Comparison of ENCODE assay signal across 14 cellular contexts in genomic region chr4:152101546-152102183, GRCh38.
DNase-seq lines count a peak whose midpoint lies in the region; ATAC-seq and TF ChIP-seq lines count a peak whose summit lies in the region.
"Had no signal": no experiment of that assay in that cellular context is flagged by ENCODE, and none has a peak within 500 bp of the region (broad histone marks: within the 10 kb centered on the region; RNA-seq: fewer than 3 reads in every experiment).

No MANE protein-coding gene starts in this region.

- no peaks in the 10 kb centered on the region for H3K36me3 ChIP-seq in CD4-positive, alpha-beta memory T cell (ENCODE audit: insufficient read depth, low read length)
- H3K36me3 ChIP-seq in OCI-LY1 (ENCODE audit: insufficient read depth, low read length) (no peaks in the 10 kb centered on the region), muscle layer of duodenum (ENCODE audit: control insufficient read depth in 1 of 2, insufficient read depth in 2 of 2, low read length in 2 of 2) (no peaks in the 10 kb centered on the region)
- H3K36me3 ChIP-seq: gastroesophageal sphincter, ovary had no signal

- H3K9me3 Mint-ChIP-seq in CD4-positive, alpha-beta memory T cell = peaks cover 0 to 4% (median 0%) of the 10 kb centered on the region in 8 donors
- H3K9me3 Mint-ChIP-seq in brain = no peaks in the 10 kb centered on the region

- DNase-seq in CD4-positive, alpha-beta memory T cell = no peak
- DNase-seq in NCI-H345 (lab: John Stamatoyannopoulos, UW) (no peak), dedifferentiated amniotic fluid mesenchymal stem cell (ENCODE audit: extremely low spot score) (no peak)
- DNase-seq: activated effector memory CD4-positive, alpha-beta T cell treated with anti-CD3 and anti-CD28 coated beads, Interleukin-2, amount 50 U/mL, for 16 hours; left cardiac atrium; ovary; stimulated activated CD4-positive, alpha-beta T cell treated with anti-CD3 and anti-CD28 coated beads, Interleukin-1b, Interleukin-23, amount 100 ng/mL, for 48 hours; stimulated activated naive B cell treated with anti-CD40 and anti-IgM and Interleukin-4, amounts not matched to agents 10 μg/mL and 1 μg/mL and 100 μg/mL, for 72 hours had no signal

- no peaks in the 10 kb centered on the region for H3K9me3 ChIP-seq in CD4-positive, alpha-beta memory T cell (ENCODE audit: control insufficient read depth in 1 of 2, low read length in 2 of 2)
- H3K9me3 ChIP-seq in OCI-LY1 (ENCODE audit: low read length) = no peaks in the 10 kb centered on the region
- H3K9me3 ChIP-seq in muscle layer of duodenum (ENCODE audit: control insufficient read depth in 1 of 2, low read length in 2 of 2) = no peaks in the 10 kb centered on the region
- H3K9me3 ChIP-seq: gastroesophageal sphincter, ovary had no signal

- no peaks in the 10 kb centered on the region for H4K20me1 ChIP-seq in OCI-LY1 (ENCODE audit: insufficient read depth, low read length)

- peak overlapping the region; percentile 33 to 70 for H3K4me3 ChIP-seq in CD4-positive, alpha-beta memory T cell (ENCODE audit: low read length in 2 of 2)
- no peak overlapping the region for H3K4me3 ChIP-seq in OCI-LY1 (ENCODE audit: low read depth, low read length, poor library complexity, severe bottlenecking)
- no peak overlapping the region for H3K4me3 ChIP-seq in muscle layer of duodenum (ENCODE audit: low read depth in 1 of 2, low read length in 2 of 2)
- H3K4me3 ChIP-seq: gastroesophageal sphincter, ovary had no signal

- H3K79me2 ChIP-seq in OCI-LY1 (ENCODE audit: insufficient read depth, low read length) = no peaks in the 10 kb centered on the region

- no peaks in the 10 kb centered on the region for H3K27me3 Mint-ChIP-seq in CD4-positive, alpha-beta memory T cell
- peaks cover 6% of the 10 kb centered on the region for H3K27me3 Mint-ChIP-seq in brain

- peak overlapping the region; percentile 78 for H3K27ac ChIP-seq in CD4-positive, alpha-beta memory T cell (ENCODE audit: low read depth, low read length)
- H3K27ac ChIP-seq in OCI-LY1 (ENCODE audit: low read depth, low read length, poor library complexity, severe bottlenecking) (peak overlapping the region; percentile 71), muscle layer of duodenum (ENCODE audit: low read length) (peak overlapping the region; percentile 7)
- H3K27ac ChIP-seq: gastroesophageal sphincter, ovary had no signal

- intact Hi-C loops in CD4-positive, alpha-beta memory T cell (cut with micrococcal nuclease) = loop anchor here (2.0 to 10.0 kb wide), 7 partner anchors 37 to 433 kb away; partner anchors contain the start of genes FBXW7 and GATB

- no peaks in the 10 kb centered on the region for H3K27me3 ChIP-seq in CD4-positive, alpha-beta memory T cell (ENCODE audit: insufficient read depth, low read length)
- H3K27me3 ChIP-seq in OCI-LY1 (ENCODE audit: insufficient read depth, low read length) (no peaks in the 10 kb centered on the region; the same call in 1 of the 2 replicates), muscle layer of duodenum (ENCODE audit: low read depth, low read length) (no peaks in the 10 kb centered on the region)
- H3K27me3 ChIP-seq: gastroesophageal sphincter, ovary had no signal

- CTCF ChIA-PET in CD4-positive, alpha-beta memory T cell (lab: Charles Lee; ENCODE audit: partially characterized antibody) = interaction anchor here (0.7 to 2.6 kb wide), 15 partner anchors 9 to 270 kb away, joined by 3 to 14 read pairs (median 4); no protein-coding TSS in a partner anchor

- H3K4me1 ChIP-seq in CD4-positive, alpha-beta memory T cell (ENCODE audit: insufficient read depth, low read length) = peaks cover 95% of the 10 kb centered on the region
- H3K4me1 ChIP-seq in OCI-LY1 (ENCODE audit: insufficient read depth, low read length, severe bottlenecking) = peaks cover 29% of the 10 kb centered on the region
- peaks cover 3 to 26% of the 10 kb centered on the region in 2 donors for H3K4me1 ChIP-seq in muscle layer of duodenum (ENCODE audit: control insufficient read depth in 1 of 2, insufficient read depth in 2 of 2, low read length in 2 of 2)

- POLR2A ChIA-PET in CD4-positive, alpha-beta memory T cell (lab: Charles Lee; ENCODE audit: partially characterized antibody) = interaction anchor here (0.8 to 9.2 kb wide), 33 partner anchors 12 to 578 kb away, joined by 3 to 145 read pairs (median 4); partner anchors contain the start of genes FBXW7 and TMEM154

- H3F3A ChIP-seq in OCI-LY1 (ENCODE audit: insufficient read depth, low read length) = no peaks in the 10 kb centered on the region

- TF ChIP-seq CTCF in OCI-LY1 (IDR thresholded peaks at IDR 0.05; ENCODE audit: low read length) (no peak), brain (conservative IDR thresholded peaks at IDR 0.05) (no peak)

- H3K4me3 Mint-ChIP-seq in CD4-positive, alpha-beta memory T cell = peak overlapping the region; percentile 76 to 92 (median 90)
- H3K4me3 Mint-ChIP-seq in brain = peak overlapping the region in 1 of 5 experiments; percentile 0

- no peak for ATAC-seq in SK-N-SH treated with all-trans-retinoic acid at 6 μM for 48 hours
- no peak for ATAC-seq in activated CD4-positive, CD25-positive, alpha-beta regulatory T cell treated with anti-CD3 and anti-CD28 coated beads, Interleukin-2, amount 50 U/mL, for 24 hours
- ATAC-seq: gastroesophageal sphincter had no signal

- peak overlapping the region; percentile 46; the same call in 1 of the 2 replicates for H3K4me2 ChIP-seq in OCI-LY1 (ENCODE audit: low read length)

- peak overlapping the region; percentile 96 to 99 (median 98) for H3K27ac Mint-ChIP-seq in CD4-positive, alpha-beta memory T cell
- H3K27ac Mint-ChIP-seq in brain = peak overlapping the region; percentile 7 to 94 (median 25)

- H2AFZ ChIP-seq in OCI-LY1 (ENCODE audit: low read length) = no peak overlapping the region

- H3K9ac ChIP-seq in OCI-LY1 (ENCODE audit: low read length) = no peak overlapping the region

- H3K36me3 Mint-ChIP-seq in CD4-positive, alpha-beta memory T cell = peaks cover 12 to 34% of the 10 kb centered on the region in 2 donors
- no peaks in the 10 kb centered on the region for H3K36me3 Mint-ChIP-seq in brain

- peaks cover 65 to 97% (median 84%) of the 10 kb centered on the region in 4 donors for H3K4me1 Mint-ChIP-seq in CD4-positive, alpha-beta memory T cell
- peaks cover 57% of the 10 kb centered on the region for H3K4me1 Mint-ChIP-seq in brain

- no peaks in the 10 kb centered on the region for H3K9me2 ChIP-seq in OCI-LY1 (ENCODE audit: low read depth, low read length)

TF ChIP-seq in SK-N-SH treated with all-trans-retinoic acid at 6 μM for 48 hours, 23 proteins besides CTCF, POLR2A, EP300 and RAD21:
- TF ChIP-seq SNAI2 (CRISPR knock-in tag; IDR thresholded peaks at IDR 0.05) = no peak
- no peak for TF ChIP-seq ZFP3 (CRISPR knock-in tag; IDR thresholded peaks at IDR 0.05)
- TF ChIP-seq TSHZ2 (CRISPR knock-in tag; IDR thresholded peaks at IDR 0.05) = no peak
- TF ChIP-seq, protein P1, sequence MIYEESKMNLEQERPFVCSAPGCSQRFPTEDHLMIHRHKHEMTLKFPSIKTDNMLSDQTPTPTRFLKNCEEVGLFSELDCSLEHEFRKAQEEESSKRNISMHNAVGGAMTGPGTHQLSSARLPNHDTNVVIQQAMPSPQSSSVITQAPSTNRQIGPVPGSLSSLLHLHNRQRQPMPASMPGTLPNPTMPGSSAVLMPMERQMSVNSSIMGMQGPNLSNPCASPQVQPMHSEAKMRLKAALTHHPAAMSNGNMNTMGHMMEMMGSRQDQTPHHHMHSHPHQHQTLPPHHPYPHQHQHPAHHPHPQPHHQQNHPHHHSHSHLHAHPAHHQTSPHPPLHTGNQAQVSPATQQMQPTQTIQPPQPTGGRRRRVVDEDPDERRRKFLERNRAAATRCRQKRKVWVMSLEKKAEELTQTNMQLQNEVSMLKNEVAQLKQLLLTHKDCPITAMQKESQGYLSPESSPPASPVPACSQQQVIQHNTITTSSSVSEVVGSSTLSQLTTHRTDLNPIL (CRISPR knock-in tag; IDR thresholded peaks at IDR 0.05; ENCODE audit: low read depth) = no peak
- no peak for TF ChIP-seq ESRRG (CRISPR knock-in tag; IDR thresholded peaks at IDR 0.05)
- TF ChIP-seq OSR1 (CRISPR knock-in tag; IDR thresholded peaks at IDR 0.05) = no peak

Comparison
In these comparisons a context has a peak if more than half of its experiments do, and no peak if none do; other contexts are left out.
1. H3K27ac ChIP-seq: peak in every context shown above with its lines; median percentile 78 in CD4-positive, alpha-beta memory T cell; 71 in OCI-LY1; 7 in muscle layer of duodenum.
2. H3K4me3 ChIP-seq: peak in CD4-positive, alpha-beta memory T cell (2 of 2); none in OCI-LY1 (single experiment) and muscle layer of duodenum (0 of 2).